1 cellular context compared by ENCODE assay signal in the genomic region with DNA sequence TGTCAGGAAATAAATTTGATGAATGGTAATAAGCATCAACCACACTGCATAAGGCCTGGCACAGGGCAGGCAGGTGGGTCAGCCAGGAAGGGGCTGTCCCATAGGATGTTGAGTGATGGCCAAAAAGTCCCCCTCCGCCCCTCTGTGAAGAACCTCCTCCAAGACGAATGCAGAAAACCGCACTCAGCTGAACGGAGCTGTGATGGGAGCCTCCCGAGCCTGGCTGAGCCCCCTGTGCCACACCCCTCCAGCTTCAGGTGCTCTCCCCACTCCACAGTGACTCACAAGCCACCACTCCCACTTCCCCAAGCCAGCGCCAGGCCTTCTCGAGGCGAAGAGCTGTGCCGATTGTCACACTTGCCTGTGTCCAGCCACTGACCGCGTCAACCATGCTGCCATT.
TF ChIP-seq lines count a peak whose summit lies in the region.

No MANE protein-coding gene starts in this region.

TF ChIP-seq in H1, 55 proteins besides CTCF, POLR2A, EP300 and RAD21:
- TF ChIP-seq CBX8 (IDR thresholded peaks at IDR 0.05; ENCODE audit: borderline replicate concordance, low read depth, low read length) (no peak), CREB1 (IDR thresholded peaks at IDR 0.05) (no peak)
